In the genomic region with DNA sequence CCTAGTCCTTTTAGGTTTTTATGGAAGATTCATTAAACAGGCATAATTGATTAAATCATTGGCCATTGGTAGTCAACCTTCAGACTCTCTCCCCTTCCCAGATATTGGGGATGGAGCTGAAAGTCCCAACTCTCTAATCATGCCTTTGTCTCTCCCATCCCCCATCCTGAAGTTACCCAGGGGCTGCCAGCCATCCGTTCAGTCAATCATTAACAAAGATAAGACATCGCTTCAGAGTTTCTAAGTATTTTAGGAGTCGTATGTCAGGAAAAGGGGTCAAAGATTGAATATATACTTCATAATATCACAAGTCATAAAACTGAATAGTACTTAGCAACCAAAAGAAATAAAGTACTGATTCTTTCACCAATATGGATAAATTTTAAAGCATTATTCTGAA, we compare ENCODE assay signal across 19 cellular contexts.
"Had no signal": no experiment of that assay in that cellular context is flagged by ENCODE, and none has a peak within 500 bp of the region (broad histone marks: within the 10 kb centered on the region; RNA-seq: fewer than 3 reads in every experiment).

No MANE protein-coding gene starts in this region.

- H3K9me3 ChIP-seq: body of pancreas, gastrocnemius medialis, heart left ventricle, lower lobe of right lung, sigmoid colon, stomach, vagina had no signal

- H3K36me3 Mint-ChIP-seq: activated naive CD4-positive, alpha-beta T cell treated with anti-CD3 and anti-CD28 coated beads, Interleukin-2, amount 50 U/mL, for 24 hours; mesothelial cell of epicardium; neural progenitor cell; WTC11 had no signal

- FAIRE-seq: TTC549 had no signal

- H3K4me3 Mint-ChIP-seq: activated naive CD4-positive, alpha-beta T cell treated with anti-CD3 and anti-CD28 coated beads, Interleukin-2, amount 50 U/mL, for 24 hours; activated T-cell treated with anti-CD3 and anti-CD28 coated beads, Interleukin-2, amount 50 U/mL, for 4 hours; effector memory CD8-positive, alpha-beta T cell; mesothelial cell of epicardium; neural progenitor cell; WTC11 had no signal

- H3K4me1 Mint-ChIP-seq: mesothelial cell of epicardium had no signal

- H3K9me3 Mint-ChIP-seq: activated CD8-positive, alpha-beta T cell treated with anti-CD3 and anti-CD28 coated beads for 36 hours; activated naive CD4-positive, alpha-beta T cell treated with anti-CD3 and anti-CD28 coated beads, Interleukin-2, amount 50 U/mL, for 24 hours; activated T-cell treated with anti-CD3 and anti-CD28 coated beads, Interleukin-2, amount 50 U/mL, for 4 hours; effector memory CD8-positive, alpha-beta T cell; mesothelial cell of epicardium; WTC11 had no signal

- H3K27ac ChIP-seq: body of pancreas, gastrocnemius medialis, heart left ventricle, lower lobe of right lung, neural progenitor cell, sigmoid colon, stomach, vagina had no signal

- ATAC-seq: activated CD8-positive, alpha-beta T cell treated with anti-CD3 and anti-CD28 coated beads for 36 hours; activated T-cell treated with anti-CD3 and anti-CD28 coated beads, Interleukin-2, amount 50 U/mL, for 4 hours; body of pancreas; effector memory CD8-positive, alpha-beta T cell; gastrocnemius medialis; heart left ventricle; lower lobe of right lung; WTC11 had no signal

- DNase-seq: activated CD4-positive, alpha-beta T cell treated with anti-CD3 and anti-CD28 coated beads for 4 hours; activated CD8-positive, alpha-beta T cell treated with anti-CD3 and anti-CD28 coated beads for 36 hours; activated effector memory CD4-positive, alpha-beta T cell treated with anti-CD3 and anti-CD28 coated beads, Interleukin-2, amount 50 U/mL, for 16 hours; activated T-cell treated with anti-CD3 and anti-CD28 coated beads, Interleukin-2, amount 50 U/mL, for 4 hours; body of pancreas; central memory CD4-positive, alpha-beta T cell; effector memory CD8-positive, alpha-beta T cell; gastrocnemius medialis; heart left ventricle; lower lobe of right lung; sigmoid colon; stimulated activated CD4-positive, alpha-beta T cell treated with anti-CD3 and anti-CD28 coated beads, Interleukin-1b, Interleukin-23, amount 100 ng/mL, for 48 hours; stomach had no signal

- H3K36me3 ChIP-seq: gastrocnemius medialis, heart left ventricle, lower lobe of right lung, neural progenitor cell, sigmoid colon, stomach, vagina had no signal

- H3K27ac Mint-ChIP-seq: activated CD8-positive, alpha-beta T cell treated with anti-CD3 and anti-CD28 coated beads for 36 hours; activated naive CD4-positive, alpha-beta T cell treated with anti-CD3 and anti-CD28 coated beads, Interleukin-2, amount 50 U/mL, for 24 hours; mesothelial cell of epicardium; WTC11 had no signal

- H3K27me3 Mint-ChIP-seq: activated CD8-positive, alpha-beta T cell treated with anti-CD3 and anti-CD28 coated beads for 36 hours; activated naive CD4-positive, alpha-beta T cell treated with anti-CD3 and anti-CD28 coated beads, Interleukin-2, amount 50 U/mL, for 24 hours; effector memory CD8-positive, alpha-beta T cell had no signal

- H3K27me3 ChIP-seq: body of pancreas, gastrocnemius medialis, heart left ventricle, neural progenitor cell, sigmoid colon, stomach, vagina had no signal

- H3K4me3 ChIP-seq: body of pancreas, gastrocnemius medialis, heart left ventricle, lower lobe of right lung, neural progenitor cell, sigmoid colon, stomach, vagina had no signal

- H3K4me1 ChIP-seq: body of pancreas, gastrocnemius medialis, lower lobe of right lung, neural progenitor cell, sigmoid colon had no signal
